Comparison of ENCODE assay signal across 23 cellular contexts in the genomic region with DNA sequence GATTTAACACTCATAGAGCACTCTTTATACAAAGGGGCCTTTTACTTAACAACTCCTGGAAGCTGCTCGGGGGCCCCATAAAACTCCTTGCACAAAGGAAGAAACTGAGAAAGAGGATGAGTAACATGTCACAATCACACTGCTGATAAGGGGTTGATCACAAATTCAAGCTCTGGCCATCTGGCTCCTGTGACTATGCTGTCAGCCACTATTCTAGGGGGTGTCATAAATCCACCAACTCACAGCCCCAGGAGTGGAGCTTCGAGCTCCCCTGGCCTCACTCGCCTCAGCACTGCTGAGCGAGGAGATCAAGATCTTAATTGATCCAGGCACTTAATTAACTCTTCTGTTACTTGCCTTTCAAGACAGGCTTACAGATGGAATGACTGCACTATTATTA.
"Had no signal": no experiment of that assay in that cellular context is flagged by ENCODE, and none has a peak within 500 bp of the region (broad histone marks: within the 10 kb centered on the region; RNA-seq: fewer than 3 reads in every experiment).

No MANE protein-coding gene starts in this region.

- H3K27ac ChIP-seq: brain microvascular endothelial cell, gastrocnemius medialis, left lung, neutrophil, parathyroid adenoma, sigmoid colon, thyroid gland had no signal

- H3K4me3 Mint-ChIP-seq: activated CD4-positive, alpha-beta T cell treated with anti-CD3 and anti-CD28 coated beads, Interleukin-2, amount 10 ng/mL, durations not matched to agents 7 days and 5 days; activated CD8-positive, alpha-beta T cell treated with anti-CD3 and anti-CD28 coated beads, Interleukin-2, amount 10 ng/mL, durations not matched to agents 7 days and 5 days; activated naive CD8-positive, alpha-beta T cell treated with anti-CD3 and anti-CD28 coated beads, Interleukin-2, amount 10 ng/mL, durations not matched to agents 7 days and 5 days; activated T-cell treated with anti-CD3 and anti-CD28 coated beads, Interleukin-2, amount 50 U/mL, for 24 hours; naive B cell had no signal

- ATAC-seq: activated CD8-positive, alpha-beta T cell treated with anti-CD3 and anti-CD28 coated beads, Interleukin-2, amount 10 ng/mL, durations not matched to agents 7 days and 5 days; gastrocnemius medialis; left lung; mucosa of descending colon had no signal

- H3K36me3 Mint-ChIP-seq: activated naive CD8-positive, alpha-beta T cell treated with anti-CD3 and anti-CD28 coated beads, Interleukin-2, amount 10 ng/mL, durations not matched to agents 7 days and 5 days; naive B cell had no signal

- H3K36me3 ChIP-seq: brain microvascular endothelial cell, gastrocnemius medialis, left lung, neutrophil, sigmoid colon, thyroid gland had no signal

- H3K4me1 ChIP-seq: gastrocnemius medialis, left lung, parathyroid adenoma, sigmoid colon, thyroid gland had no signal

- H3K4me3 ChIP-seq: gastrocnemius medialis, left lung, mucosa of descending colon, sigmoid colon, thyroid gland had no signal

- DNase-seq: activated CD4-positive, alpha-beta T cell treated with anti-CD3 and anti-CD28 coated beads, Interleukin-2, amount 10 ng/mL, durations not matched to agents 7 days and 5 days; activated CD8-positive, alpha-beta T cell treated with anti-CD3 and anti-CD28 coated beads, Interleukin-2, amount 10 ng/mL, durations not matched to agents 7 days and 5 days; activated naive CD4-positive, alpha-beta T cell treated with Interleukin-2 at 50 U/mL for 16 hours; activated naive CD8-positive, alpha-beta T cell treated with anti-CD3 and anti-CD28 coated beads, Interleukin-2, amount 10 ng/mL, durations not matched to agents 7 days and 5 days; activated T-cell treated with anti-CD3 and anti-CD28 coated beads, Interleukin-2, amount 50 U/mL, for 24 hours; anterior cingulate cortex; brain microvascular endothelial cell; central memory CD4-positive, alpha-beta T cell; gastrocnemius medialis; head of caudate nucleus; left lung; mammary epithelial cell; mucosa of descending colon; naive B cell; sigmoid colon; stimulated activated CD4-positive, alpha-beta T cell treated with anti-CD3 and anti-CD28 coated beads, Interleukin-2, amount 100 ng/mL, for 24 hours; stimulated activated naive CD4-positive, alpha-beta T cell treated with Interleukin-2 at 50 U/mL for 16 hours; T-helper 1 cell; T-helper 9 cell; thyroid gland had no signal

- H3K27me3 Mint-ChIP-seq: activated naive CD8-positive, alpha-beta T cell treated with anti-CD3 and anti-CD28 coated beads, Interleukin-2, amount 10 ng/mL, durations not matched to agents 7 days and 5 days; activated T-cell treated with anti-CD3 and anti-CD28 coated beads, Interleukin-2, amount 50 U/mL, for 24 hours had no signal

- H3K27me3 ChIP-seq: brain microvascular endothelial cell, gastrocnemius medialis, left lung, neutrophil, sigmoid colon, thyroid gland had no signal

- H3K9me3 Mint-ChIP-seq: activated CD4-positive, alpha-beta T cell treated with anti-CD3 and anti-CD28 coated beads, Interleukin-2, amount 10 ng/mL, durations not matched to agents 7 days and 5 days; activated naive CD8-positive, alpha-beta T cell treated with anti-CD3 and anti-CD28 coated beads, Interleukin-2, amount 10 ng/mL, durations not matched to agents 7 days and 5 days; activated T-cell treated with anti-CD3 and anti-CD28 coated beads, Interleukin-2, amount 50 U/mL, for 24 hours; activated T-helper 2 cell treated with anti-CD3 and anti-CD28 coated beads, Interferon-gamma antibody, Interleukin-2, Interleukin-4, amounts not matched to agents 10 μg/mL and 5 μg/mL and 100 μg/mL, durations not matched to agents 14 hours and 24 hours and 36 hours; naive B cell had no signal

- H3K27ac Mint-ChIP-seq: activated CD4-positive, alpha-beta T cell treated with anti-CD3 and anti-CD28 coated beads, Interleukin-2, amount 10 ng/mL, durations not matched to agents 7 days and 5 days; activated CD8-positive, alpha-beta T cell treated with anti-CD3 and anti-CD28 coated beads, Interleukin-2, amount 10 ng/mL, durations not matched to agents 7 days and 5 days; activated naive CD8-positive, alpha-beta T cell treated with anti-CD3 and anti-CD28 coated beads, Interleukin-2, amount 10 ng/mL, durations not matched to agents 7 days and 5 days; activated T-cell treated with anti-CD3 and anti-CD28 coated beads, Interleukin-2, amount 50 U/mL, for 24 hours; activated T-helper 2 cell treated with anti-CD3 and anti-CD28 coated beads, Interferon-gamma antibody, Interleukin-2, Interleukin-4, amounts not matched to agents 10 μg/mL and 5 μg/mL and 100 μg/mL, durations not matched to agents 14 hours and 24 hours and 36 hours had no signal

- H3K9me3 ChIP-seq: gastrocnemius medialis, left lung, mucosa of descending colon, neutrophil, sigmoid colon, thyroid gland had no signal

- H3K4me1 Mint-ChIP-seq: activated CD4-positive, alpha-beta T cell treated with anti-CD3 and anti-CD28 coated beads, Interleukin-2, amount 10 ng/mL, durations not matched to agents 7 days and 5 days; activated naive CD8-positive, alpha-beta T cell treated with anti-CD3 and anti-CD28 coated beads, Interleukin-2, amount 10 ng/mL, durations not matched to agents 7 days and 5 days; naive B cell had no signal
